Comparison of ENCODE assay signal across 8 cellular contexts in genomic region chr12:52175411-52176350, GRCh38. TPM values are rescaled to one million over a fixed set of nuclear protein-coding genes. Genes with fewer than 3 reads are reported as not detected.
DNase-seq lines count a peak whose midpoint lies in the region; ATAC-seq and TF ChIP-seq lines count a peak whose summit lies in the region.
"Had no signal": no experiment of that assay in that cellular context is flagged by ENCODE, and none has a peak within 500 bp of the region (broad histone marks: within the 10 kb centered on the region; RNA-seq: fewer than 3 reads in every experiment).

No MANE protein-coding gene starts in this region.

- H3K4me3 ChIP-seq in esophagus (ENCODE audit: low read depth in 1 of 2, low read length in 2 of 2) (no peak overlapping the region), stomach (no peak overlapping the region)

- no peak for TF ChIP-seq EP300 in stomach (IDR thresholded peaks at IDR 0.05)

- no peaks in the 10 kb centered on the region for H3K27me3 ChIP-seq in esophagus (ENCODE audit: control insufficient read depth in 1 of 2, insufficient read depth in 2 of 2, low read length in 2 of 2)
- no peaks in the 10 kb centered on the region for H3K27me3 ChIP-seq in stomach

- no peaks in the 10 kb centered on the region for H3K36me3 Mint-ChIP-seq in T-helper 2 cell treated with Interferon-gamma antibody and Interleukin-4, amounts not matched to agents 5 μg/mL and 100 μg/mL, for 36 hours (ENCODE audit: low read depth)
- H3K36me3 Mint-ChIP-seq in effector memory CD8-positive, alpha-beta T cell (ENCODE audit: insufficient read depth) = no peaks in the 10 kb centered on the region

- H3K27ac ChIP-seq in esophagus (ENCODE audit: low read depth in 2 of 2, low read length in 1 of 2) = peak overlapping the region; percentile 76 to 93
- H3K27ac ChIP-seq in stomach = peak overlapping the region in 3 of 5 donors; percentile 40 to 80 (median 61)

- no peaks in the 10 kb centered on the region for H3K27me3 Mint-ChIP-seq in T-helper 2 cell treated with Interferon-gamma antibody and Interleukin-4, amounts not matched to agents 5 μg/mL and 100 μg/mL, for 36 hours (ENCODE audit: low read depth)
- H3K27me3 Mint-ChIP-seq in effector memory CD8-positive, alpha-beta T cell = peaks cover 4 to 20% of the 10 kb centered on the region in 2 donors

- peaks cover 3 to 6% of the 10 kb centered on the region in 2 donors for H3K4me1 ChIP-seq in esophagus (ENCODE audit: control insufficient read depth in 2 of 2, insufficient read depth in 2 of 2, low read length in 1 of 2)
- peaks cover 0 to 34% (median 8%) of the 10 kb centered on the region in 4 donors for H3K4me1 ChIP-seq in stomach

- peaks cover 0 to 4% of the 10 kb centered on the region in 2 donors for H3K36me3 ChIP-seq in esophagus (ENCODE audit: control insufficient read depth in 2 of 2, insufficient read depth in 2 of 2, low read length in 1 of 2)
- H3K36me3 ChIP-seq in stomach = no peaks in the 10 kb centered on the region

- no peak for TF ChIP-seq POLR2A in stomach (IDR thresholded peaks at IDR 0.05)

- H3K4me1 Mint-ChIP-seq in T-helper 2 cell treated with Interferon-gamma antibody and Interleukin-4, amounts not matched to agents 5 μg/mL and 100 μg/mL, for 36 hours (ENCODE audit: low read depth) = no peaks in the 10 kb centered on the region
- no peaks in the 10 kb centered on the region for H3K4me1 Mint-ChIP-seq in effector memory CD8-positive, alpha-beta T cell (ENCODE audit: low read depth in 2 of 2)

- DNase-seq in HPDE6-E6E7 (ENCODE audit: extremely low spot score) = peak; percentile 95
- DNase-seq in NCI-H526 treated with DMSO at 0.1 percent for 48 hours (lab: John Stamatoyannopoulos, UW) = peak; percentile 85
- DNase-seq in stomach = no peak
- DNase-seq in T-helper 2 cell treated with Interferon-gamma antibody and Interleukin-4, amounts not matched to agents 5 μg/mL and 100 μg/mL, for 36 hours (ENCODE audit: low spot score) = no peak
- no peak for DNase-seq in medulla oblongata (ENCODE audit: extremely low spot score)
- DNase-seq in effector memory CD8-positive, alpha-beta T cell = no peak
- DNase-seq: NCI-H82 had no signal

- intact Hi-C loops in stomach (cut with DNase I; ENCODE audit: low total_unique reads) = no loop called here

- 53 to 63% methylated on average over 20 of the region's 20 CpGs for WGBS in esophagus, 2 donors
- WGBS in stomach, 5 donors = 64 to 74% (median 71%) methylated on average over 17 to 20 of the region's 20 CpGs

- H3K27ac Mint-ChIP-seq in T-helper 2 cell treated with Interferon-gamma antibody and Interleukin-4, amounts not matched to agents 5 μg/mL and 100 μg/mL, for 36 hours = no peak overlapping the region
- no peak overlapping the region for H3K27ac Mint-ChIP-seq in effector memory CD8-positive, alpha-beta T cell

- H3K9me3 Mint-ChIP-seq in T-helper 2 cell treated with Interferon-gamma antibody and Interleukin-4, amounts not matched to agents 5 μg/mL and 100 μg/mL, for 36 hours = no peaks in the 10 kb centered on the region
- H3K9me3 Mint-ChIP-seq in effector memory CD8-positive, alpha-beta T cell = no peaks in the 10 kb centered on the region

- no peak overlapping the region for H3K4me3 Mint-ChIP-seq in T-helper 2 cell treated with Interferon-gamma antibody and Interleukin-4, amounts not matched to agents 5 μg/mL and 100 μg/mL, for 36 hours
- H3K4me3 Mint-ChIP-seq in effector memory CD8-positive, alpha-beta T cell = no peak overlapping the region

- no peak for TF ChIP-seq CTCF in stomach (IDR thresholded peaks at IDR 0.05)

- ATAC-seq in effector memory CD8-positive, alpha-beta T cell (replicated peaks) = no peak

- no peaks in the 10 kb centered on the region for H3K9me3 ChIP-seq in esophagus (ENCODE audit: control insufficient read depth in 2 of 2, insufficient read depth in 1 of 2, low read depth in 1 of 2, low read length in 1 of 2)
- H3K9me3 ChIP-seq in stomach = no peaks in the 10 kb centered on the region

RNA-seq across cellular contexts. Expression of gene KRT80, which starts 16.1 kb away (rescaled TPM):
- polyA plus RNA-seq in esophagus = 10 to 100 TPM; 40.9 to 53.9 TPM
- total RNA-seq in stomach = under 1 TPM in 3 of 5 donors, not detected in 2; 0.29 to 0.45 (median 0.37) TPM
- polyA plus RNA-seq in stomach = 1 to 10 TPM in 2 of 3 donors, not detected in 1; 3.1 to 3.7 TPM

RNA-seq across cellular contexts. Expression of gene KRT7, which starts 57.4 kb away (rescaled TPM):
- polyA plus RNA-seq in esophagus = 100 to 1,000 TPM; 153 to 213 TPM
- total RNA-seq in stomach = 100 to 1,000 TPM in 1 of 5 donors, 10 to 100 TPM in 2, not detected in 2; 47.0 to 186 (median 95.8) TPM
- 100 to 1,000 TPM in 2 of 3 donors, 1 to 10 TPM in 1; 6.4 to 214 (median 138) TPM for polyA plus RNA-seq in stomach

Comparison
In these comparisons a context has a peak if more than half of its experiments do, and no peak if none do; other contexts are left out.
1. DNase-seq: peak in HPDE6-E6E7 (single experiment) and NCI-H526 treated with DMSO at 0.1 percent for 48 hours (single experiment); none in stomach (single experiment), T-helper 2 cell treated with Interferon-gamma antibody and Interleukin-4, amounts not matched to agents 5 μg/mL and 100 μg/mL, for 36 hours (single experiment), medulla oblongata (single experiment) and effector memory CD8-positive, alpha-beta T cell (0 of 3).
2. RNA of gene KRT80, which starts 16.1 kb away (polyA plus RNA-seq): 40.9 to 53.9 TPM in esophagus; 3.1 to 3.7 TPM in stomach; every median in the first group is over 4 times any median in the second.